ENCODE assay signal across 18 cellular contexts in genomic region chr7:76353744-76354143, GRCh38. TPM values are rescaled to one million over a fixed set of nuclear protein-coding genes. Genes with fewer than 3 reads are reported as not detected.
DNase-seq lines count a peak whose midpoint lies in the region; ATAC-seq and TF ChIP-seq lines count a peak whose summit lies in the region.
"Had no signal": no experiment of that assay in that cellular context is flagged by ENCODE, and none has a peak within 500 bp of the region (broad histone marks: within the 10 kb centered on the region; RNA-seq: fewer than 3 reads in every experiment).

No MANE protein-coding gene starts in this region.

- H3K79me2 ChIP-seq in DND-41 (ENCODE audit: insufficient read depth, low read length) (peaks cover 100% of the 10 kb centered on the region), KMS-11 (ENCODE audit: insufficient read depth, low read depth) (peaks cover 99% of the 10 kb centered on the region)

- H4K20me1 ChIP-seq in DND-41 (ENCODE audit: insufficient read depth, low read length) (peaks cover 76% of the 10 kb centered on the region), KMS-11 (ENCODE audit: insufficient read depth) (peaks cover 80% of the 10 kb centered on the region)

- ATAC-seq in DND-41 (ENCODE audit: insufficient read depth, low read depth) (no peak), gastrocnemius medialis (no peak)

- H3K4me1 ChIP-seq in DND-41 (ENCODE audit: insufficient read depth, low read length) = peaks cover 36% of the 10 kb centered on the region
- peaks cover 56% of the 10 kb centered on the region for H3K4me1 ChIP-seq in KMS-11 (ENCODE audit: low read depth, poor library complexity, severe bottlenecking)
- peaks cover 80 to 88% of the 10 kb centered on the region in 2 donors for H3K4me1 ChIP-seq in gastrocnemius medialis

- TF ChIP-seq POLR2A in gastrocnemius medialis (IDR thresholded peaks at IDR 0.05) = no peak

- H3K4me3 ChIP-seq in DND-41 (ENCODE audit: low read depth in 1 of 2, low read length in 2 of 2) (no peak overlapping the region), KMS-11 (IDR thresholded peaks at IDR 0.05; ENCODE audit: insufficient read depth, low read depth, low read length) (no peak overlapping the region), dorsolateral prefrontal cortex (peak overlapping the region in 18 of 59 donors; percentile 3 to 100 (median 96)), gastrocnemius medialis (no peak overlapping the region)
- H3K4me3 ChIP-seq: PC-9, SK-N-MC had no signal

- DNase-seq in DND-41 (no peak), dorsolateral prefrontal cortex (peak in 1 of 10 donors; percentile 4), gastrocnemius medialis (no peak), SHP77 treated with DMSO at 0.1 percent for 48 hours (lab: John Stamatoyannopoulos, UW) (no peak), OCI-M2 (lab: John Stamatoyannopoulos, UW; ENCODE audit: unreplicated experiment) (no peak), DMS114 treated with DMSO at 0.1 percent for 48 hours (lab: John Stamatoyannopoulos, UW; ENCODE audit: unreplicated experiment) (no peak)
- DNase-seq: CD4-positive, alpha-beta memory T cell; DMS79; HCEC 1CT; MV-4-11; NCI-H1436; NCI-H2029 treated with DMSO at 0.1 percent for 48 hours; NCI-H2171 treated with DMSO at 0.1 percent for 48 hours; NCI-H748 treated with DMSO at 0.1 percent for 48 hours; PC-9 had no signal

- H2AFZ ChIP-seq in DND-41 (ENCODE audit: low read depth, low read length) = no peak overlapping the region
- no peak overlapping the region for H2AFZ ChIP-seq in KMS-11 (ENCODE audit: low read depth)
- H2AFZ ChIP-seq: PC-9 had no signal

- peaks cover 77% of the 10 kb centered on the region for H3K36me3 ChIP-seq in DND-41 (ENCODE audit: insufficient read depth, low read length)
- H3K36me3 ChIP-seq in KMS-11 (ENCODE audit: insufficient read depth) = peaks cover 27% of the 10 kb centered on the region; the same call in 1 of the 2 replicates
- peaks cover 0 to 13% of the 10 kb centered on the region in 2 donors for H3K36me3 ChIP-seq in gastrocnemius medialis

- H3K27me3 ChIP-seq in DND-41 (ENCODE audit: insufficient read depth, low read length, poor library complexity) (no peaks in the 10 kb centered on the region), KMS-11 (ENCODE audit: insufficient read depth, low read depth) (no peaks in the 10 kb centered on the region), dorsolateral prefrontal cortex (no peaks in the 10 kb centered on the region), gastrocnemius medialis (no peaks in the 10 kb centered on the region)

- in situ Hi-C loops in gastrocnemius medialis (cut with MboI; ENCODE audit: low sequenced_read_pairs in 4 of 4) = no loop called here

- TF ChIP-seq CTCF in DND-41 (IDR thresholded peaks at IDR 0.05; ENCODE audit: borderline replicate concordance, extremely low read depth, low read length, poor library complexity, severe bottlenecking) (no peak), KMS-11 (conservative IDR thresholded peaks at IDR 0.05; ENCODE audit: low read depth, low read length) (no peak), dorsolateral prefrontal cortex (IDR thresholded peaks at IDR 0.05 in 54 of 56, conservative IDR thresholded peaks at IDR 0.05 in 2 of 56; ENCODE audit: low read depth in 1 of 56, partially characterized antibody in 56 of 56) (no peak), gastrocnemius medialis (IDR thresholded peaks at IDR 0.05 in 4 of 5, conservative IDR thresholded peaks at IDR 0.05 in 1 of 5) (no peak)

- H3K4me2 ChIP-seq in DND-41 (ENCODE audit: insufficient read depth, low read length) = peak overlapping the region; percentile 75; the same call in 1 of the 2 replicates
- H3K4me2 ChIP-seq in KMS-11 = peak overlapping the region; percentile 7; the same call in 1 of the 2 replicates
- H3K4me2 ChIP-seq: PC-9 had no signal

- intact Hi-C loops in dorsolateral prefrontal cortex (cut with DNase I) (no loop called here), gastrocnemius medialis (cut with DNase I; ENCODE audit: low total_unique reads) (no loop called here)

- H3K27ac ChIP-seq in DND-41 (ENCODE audit: low read length) = no peak overlapping the region
- no peak overlapping the region for H3K27ac ChIP-seq in KMS-11
- H3K27ac ChIP-seq in dorsolateral prefrontal cortex = peak overlapping the region in 44 of 59 donors; percentile 9 to 100 (median 98)
- peak overlapping the region; percentile 96 to 100 (median 98) for H3K27ac ChIP-seq in gastrocnemius medialis
- H3K27ac ChIP-seq: PC-9, SK-N-MC had no signal

- H3K9me3 ChIP-seq in DND-41 (ENCODE audit: insufficient read depth, low read length, severe bottlenecking) (no peaks in the 10 kb centered on the region), gastrocnemius medialis (no peaks in the 10 kb centered on the region)

- H3K9ac ChIP-seq in DND-41 (ENCODE audit: low read depth, low read length) (no peak overlapping the region), KMS-11 (no peak overlapping the region)

RNA-seq across cellular contexts. Expression of gene YWHAG, which starts 5.0 kb away (rescaled TPM):
- total RNA-seq in dorsolateral prefrontal cortex = 100 to 1,000 TPM; 221 to 937 (median 675) TPM
- 100 to 1,000 TPM; 119 to 262 (median 179) TPM for total RNA-seq in gastrocnemius medialis

RNA-seq across cellular contexts. Expression of gene HSPB1, which starts 51.3 kb away (rescaled TPM):
- total RNA-seq in dorsolateral prefrontal cortex (1,000 to 10,000 TPM in 8 of 120 experiments, 100 to 1,000 TPM in 110, 10 to 100 TPM in 2; 98.5 to 2,404 (median 228) TPM), gastrocnemius medialis (1,000 to 10,000 TPM; 1,878 to 2,898 (median 2,185) TPM)

RNA-seq across cellular contexts. Expression of gene SSC4D, which starts 55.8 kb away (rescaled TPM):
- total RNA-seq in dorsolateral prefrontal cortex = 1 to 10 TPM in 93 of 120 experiments, under 1 TPM in 27; 0.35 to 3.7 (median 1.3) TPM
- total RNA-seq in gastrocnemius medialis = under 1 TPM in 3 of 4 donors, not detected in 1; 0.20 to 0.68 (median 0.25) TPM
- total RNA-seq: B cell; CD4-positive, alpha-beta memory T cell had no signal

Comparison
In these comparisons a context has a peak if more than half of its experiments do, and no peak if none do; other contexts are left out.
1. H3K27ac ChIP-seq: peak in dorsolateral prefrontal cortex (44 of 59) and gastrocnemius medialis (4 of 4); none in DND-41 (single experiment) and KMS-11 (single experiment).